In the genomic region with DNA sequence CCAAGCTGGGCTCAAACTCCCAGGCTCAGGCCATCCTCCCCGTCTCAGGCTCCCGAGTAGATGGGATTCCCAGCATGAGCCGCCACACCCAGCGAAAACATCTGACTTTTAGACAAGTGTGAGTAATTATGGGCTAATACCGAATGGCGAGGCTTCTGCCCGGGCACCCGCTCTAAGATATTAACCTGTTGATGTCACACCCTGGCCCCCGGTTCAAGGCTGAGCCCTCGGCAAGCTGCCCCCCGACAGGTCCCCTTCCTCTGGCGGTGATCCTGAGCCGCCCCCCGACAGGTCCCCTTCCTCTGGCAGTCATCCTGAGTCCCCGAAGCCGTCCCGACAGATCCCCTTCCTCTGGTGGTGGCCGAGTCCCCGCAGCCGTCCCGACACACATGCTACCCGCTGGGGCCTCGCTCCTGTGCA, we compare ENCODE assay signal across 16 cellular contexts. TPM values are rescaled to one million over a fixed set of nuclear protein-coding genes. Genes with fewer than 3 reads are reported as not detected.
DNase-seq lines count a peak whose midpoint lies in the region; FAIRE-seq and TF ChIP-seq lines count a peak whose summit lies in the region.
"Had no signal": no experiment of that assay in that cellular context is flagged by ENCODE, and none has a peak within 500 bp of the region (broad histone marks: within the 10 kb centered on the region; RNA-seq: fewer than 3 reads in every experiment).

No MANE protein-coding gene starts in this region.

- H3K4me3 ChIP-seq in breast epithelium = no peak overlapping the region
- H3K4me3 ChIP-seq: left ventricle myocardium inferior, tibial nerve had no signal

- no peaks in the 10 kb centered on the region for H3K9me3 Mint-ChIP-seq in MCF 10A (ENCODE audit: unreplicated experiment)
- H3K9me3 Mint-ChIP-seq in activated CD4-positive, alpha-beta T cell treated with anti-CD3 and anti-CD28 coated beads, Interleukin-2, amount 10 ng/mL, durations not matched to agents 24 days and 14 days = no peaks in the 10 kb centered on the region
- H3K9me3 Mint-ChIP-seq: activated T-cell treated with anti-CD3 and anti-CD28 coated beads, Interleukin-2, amount 50 U/mL, for 4 hours had no signal

- peak overlapping the region; percentile 94 for H3K27ac Mint-ChIP-seq in MCF 10A (ENCODE audit: low read depth, unreplicated experiment)
- H3K27ac Mint-ChIP-seq in activated CD4-positive, alpha-beta T cell treated with anti-CD3 and anti-CD28 coated beads, Interleukin-2, amount 10 ng/mL, durations not matched to agents 24 days and 14 days = no peak overlapping the region

- no peak overlapping the region for H3K4me3 Mint-ChIP-seq in MCF 10A (ENCODE audit: unreplicated experiment)
- H3K4me3 Mint-ChIP-seq in activated CD4-positive, alpha-beta T cell treated with anti-CD3 and anti-CD28 coated beads, Interleukin-2, amount 10 ng/mL, durations not matched to agents 24 days and 14 days = no peak overlapping the region
- H3K4me3 Mint-ChIP-seq: activated T-cell treated with anti-CD3 and anti-CD28 coated beads, Interleukin-2, amount 50 U/mL, for 4 hours had no signal

- H3K9me3 ChIP-seq in breast epithelium = no peaks in the 10 kb centered on the region
- H3K9me3 ChIP-seq: left ventricle myocardium inferior, tibial nerve had no signal

- H3K36me3 ChIP-seq in breast epithelium = no peaks in the 10 kb centered on the region

- CTCF ChIA-PET in MCF 10A (lab: Yijun Ruan, JAX) = no interaction called here

- intact Hi-C loops in MCF 10A (cut with micrococcal nuclease) = no loop called here
- intact Hi-C loops in breast epithelium (cut with DNase I; ENCODE audit: low total_unique reads) = no loop called here
- intact Hi-C loops in activated CD4-positive, alpha-beta T cell treated with anti-CD3 and anti-CD28 coated beads, Interleukin-2, amount 10 ng/mL, durations not matched to agents 24 days and 14 days (cut with micrococcal nuclease) = loop anchor here (5.0 kb wide), 1 partner anchor 668 kb away; a partner anchor contains a TSS

- no peaks in the 10 kb centered on the region for H3K27me3 ChIP-seq in breast epithelium
- H3K27me3 ChIP-seq: tibial nerve had no signal

- H3K4me1 ChIP-seq in breast epithelium = peaks cover 2 to 18% of the 10 kb centered on the region in 2 donors

- TF ChIP-seq CTCF in MCF 10A (IDR thresholded peaks at IDR 0.05; ENCODE audit: unreplicated experiment) (no peak), breast epithelium (IDR thresholded peaks at IDR 0.05) (no peak)

- DNase-seq in MCF 10A (ENCODE audit: unreplicated experiment) (peak; percentile 64), breast epithelium (ENCODE audit: low spot score in 2 of 2) (no peak), fibroblast of gingiva (ENCODE audit: low read depth) (peak; percentile 33), urothelium cell line (ENCODE audit: low spot score) (no peak)
- DNase-seq in stimulated activated CD4-positive, alpha-beta T cell treated with anti-CD3 and anti-CD28 coated beads, Interleukin-4, amount 100 ng/mL, for 1 hour = no peak
- no peak for DNase-seq in activated CD4-positive, alpha-beta T cell treated with anti-CD3 and anti-CD28 coated beads, Interleukin-2, amount 10 ng/mL, durations not matched to agents 24 days and 14 days
- DNase-seq: activated CD4-positive, alpha-beta T cell treated with anti-CD3 and anti-CD28 coated beads for 1 hour; activated T-cell treated with anti-CD3 and anti-CD28 coated beads, Interleukin-2, amount 50 U/mL, for 4 hours; aorta; COR-L47; head of caudate nucleus; Kasumi-1; left ventricle myocardium inferior; small intestine had no signal

- POLR2A ChIA-PET in MCF 10A (lab: Yijun Ruan, JAX) = interaction anchor here (0.6 to 1.7 kb wide), 4 partner anchors 9 to 733 kb away, joined by 3 to 11 read pairs (median 3); a partner anchor contains a TSS

- no peak overlapping the region for H3K27ac ChIP-seq in breast epithelium
- H3K27ac ChIP-seq: 22Rv1, left ventricle myocardium inferior had no signal

- no peaks in the 10 kb centered on the region for H3K27me3 Mint-ChIP-seq in MCF 10A (ENCODE audit: insufficient read depth, unreplicated experiment)
- H3K27me3 Mint-ChIP-seq in activated CD4-positive, alpha-beta T cell treated with anti-CD3 and anti-CD28 coated beads, Interleukin-2, amount 10 ng/mL, durations not matched to agents 24 days and 14 days = no peaks in the 10 kb centered on the region

- peaks cover 25% of the 10 kb centered on the region for H3K36me3 Mint-ChIP-seq in MCF 10A (ENCODE audit: insufficient read depth, unreplicated experiment)
- peaks cover 28% of the 10 kb centered on the region for H3K36me3 Mint-ChIP-seq in activated CD4-positive, alpha-beta T cell treated with anti-CD3 and anti-CD28 coated beads, Interleukin-2, amount 10 ng/mL, durations not matched to agents 24 days and 14 days (ENCODE audit: low read depth)

- no peak for TF ChIP-seq POLR2A in breast epithelium (IDR thresholded peaks at IDR 0.05)

- H3K4me1 Mint-ChIP-seq in MCF 10A (ENCODE audit: insufficient read depth, unreplicated experiment) = peaks cover 36% of the 10 kb centered on the region
- H3K4me1 Mint-ChIP-seq in activated CD4-positive, alpha-beta T cell treated with anti-CD3 and anti-CD28 coated beads, Interleukin-2, amount 10 ng/mL, durations not matched to agents 24 days and 14 days = peaks cover 12% of the 10 kb centered on the region

- no TSS peak for BruUV-seq in MCF 10A (replicated peaks; lab: Mats Ljungman, UMichigan)

- FAIRE-seq in urothelium cell line (lab: Jason Lieb, UNC) = peak; percentile 48
- FAIRE-seq: small intestine had no signal

RNA-seq across cellular contexts. Expression of a gene that starts 5.2 kb away (rescaled TPM):
- 38.2 and 42.1 TPM in 2 replicates for total RNA-seq in MCF 10A (2022)
- total RNA-seq in breast epithelium = 10 to 100 TPM; 32.6 to 52.8 (median 45.4) TPM
- 58.0 and 58.5 TPM in 2 replicates for total RNA-seq in activated CD4-positive, alpha-beta T cell treated with anti-CD3 and anti-CD28 coated beads, Interleukin-2, amount 10 ng/mL, durations not matched to agents 24 days and 14 days

RNA-seq across cellular contexts. Expression of a gene that starts 8.6 kb away (rescaled TPM):
- 9.0 and 14.2 TPM in 2 replicates for total RNA-seq in MCF 10A (2022)
- total RNA-seq in breast epithelium = 1 to 10 TPM in 2 of 3 donors, not detected in 1; 6.6 to 8.2 TPM
- not detected in 2 replicates for total RNA-seq in activated CD4-positive, alpha-beta T cell treated with anti-CD3 and anti-CD28 coated beads, Interleukin-2, amount 10 ng/mL, durations not matched to agents 24 days and 14 days

RNA-seq across cellular contexts. Expression of a gene that starts 34.1 kb away (rescaled TPM):
- total RNA-seq in MCF 10A (2022) (37.8 and 45.6 TPM in 2 replicates), breast epithelium (10 to 100 TPM; 14.4 to 25.9 (median 25.2) TPM)
- total RNA-seq in activated CD4-positive, alpha-beta T cell treated with anti-CD3 and anti-CD28 coated beads, Interleukin-2, amount 10 ng/mL, durations not matched to agents 24 days and 14 days = 42.9 and 45.5 TPM in 2 replicates

Comparison
In these comparisons a context has a peak if more than half of its experiments do, and no peak if none do; other contexts are left out.
1. DNase-seq: peak in MCF 10A (single experiment) and fibroblast of gingiva (single experiment); none in breast epithelium (0 of 2), urothelium cell line (single experiment), stimulated activated CD4-positive, alpha-beta T cell treated with anti-CD3 and anti-CD28 coated beads, Interleukin-4, amount 100 ng/mL, for 1 hour (single experiment) and activated CD4-positive, alpha-beta T cell treated with anti-CD3 and anti-CD28 coated beads, Interleukin-2, amount 10 ng/mL, durations not matched to agents 24 days and 14 days (single experiment).